ENCODE assay signal across 24 cellular contexts in genomic region chr16:4137438-4137837, GRCh38.
"Had no signal": no experiment of that assay in that cellular context is flagged by ENCODE, and none has a peak within 500 bp of the region (broad histone marks: within the 10 kb centered on the region; RNA-seq: fewer than 3 reads in every experiment).

No MANE protein-coding gene starts in this region.

- H3K4me1 ChIP-seq: colonic mucosa, heart left ventricle, right lobe of liver, tibial artery had no signal

- DNase-seq: activated CD4-positive, alpha-beta T cell treated with anti-CD3 and anti-CD28 coated beads, Interleukin-2, amount 50 U/mL, for 48 hours; activated effector memory CD4-positive, alpha-beta T cell treated with anti-CD3 and anti-CD28 coated beads, Interleukin-2, amount 50 U/mL, for 16 hours; activated T-cell treated with anti-CD3 and anti-CD28 coated beads, Interleukin-2, amount 50 U/mL, for 72 hours; amniotic stem cell; colonic mucosa; dorsolateral prefrontal cortex; effector memory CD8-positive, alpha-beta T cell; esophagus squamous epithelium; left ventricle myocardium superior; right lobe of liver; stimulated activated CD4-positive, alpha-beta T cell treated with anti-CD3 and anti-CD28 coated beads, Interleukin-1b, Interleukin-23, amount 100 ng/mL, for 48 hours; substantia nigra; T-cell; T-helper 9 cell; tibial artery had no signal

- H3K4me3 Mint-ChIP-seq: activated naive CD8-positive, alpha-beta T cell; activated T-cell treated with anti-CD3 and anti-CD28 coated beads, Interleukin-2, amount 50 U/mL, for 72 hours; effector memory CD8-positive, alpha-beta T cell; nephron; stimulated activated naive CD8-positive, alpha-beta T cell treated with anti-CD3 and anti-CD28 coated beads, Interleukin-15, Interleukin-2, amounts not matched to agents 100 ng/mL and 50 ng/mL, for 24 hours; T-cell; WTC11 had no signal

- H3K27ac ChIP-seq: colonic mucosa, dorsolateral prefrontal cortex, heart left ventricle, right lobe of liver, tibial artery had no signal

- H3K36me3 Mint-ChIP-seq: activated naive CD8-positive, alpha-beta T cell; T-cell had no signal

- H3K36me3 ChIP-seq: colonic mucosa, esophagus squamous epithelium, heart left ventricle, right lobe of liver, tibial artery had no signal

- H3K4me3 ChIP-seq: colonic mucosa, dorsolateral prefrontal cortex, esophagus squamous epithelium, heart left ventricle, right lobe of liver, skin epidermis, tibial artery had no signal

- H3K27ac Mint-ChIP-seq: activated naive CD8-positive, alpha-beta T cell; activated T-cell treated with anti-CD3 and anti-CD28 coated beads, Interleukin-2, amount 50 U/mL, for 72 hours; effector memory CD8-positive, alpha-beta T cell; nephron; stimulated activated naive CD8-positive, alpha-beta T cell treated with anti-CD3 and anti-CD28 coated beads, Interleukin-15, Interleukin-2, amounts not matched to agents 100 ng/mL and 50 ng/mL, for 24 hours; T-cell; WTC11 had no signal

- ATAC-seq: activated T-cell treated with anti-CD3 and anti-CD28 coated beads, Interleukin-2, amount 50 U/mL, for 72 hours; effector memory CD8-positive, alpha-beta T cell; heart left ventricle; left ventricle myocardium superior; right lobe of liver; T-cell; WTC11 had no signal

- H3K27me3 ChIP-seq: colonic mucosa, dorsolateral prefrontal cortex, heart left ventricle, right lobe of liver, tibial artery had no signal

- H3K9me3 Mint-ChIP-seq: effector memory CD8-positive, alpha-beta T cell; stimulated activated naive CD8-positive, alpha-beta T cell treated with anti-CD3 and anti-CD28 coated beads, Interleukin-15, Interleukin-2, amounts not matched to agents 100 ng/mL and 50 ng/mL, for 24 hours; T-cell had no signal

- H3K9me3 ChIP-seq: colonic mucosa, esophagus squamous epithelium, heart left ventricle, right lobe of liver, tibial artery had no signal

- FAIRE-seq: bronchial epithelial cell, islet of Langerhans, urothelium cell line had no signal
